In the genomic region with DNA sequence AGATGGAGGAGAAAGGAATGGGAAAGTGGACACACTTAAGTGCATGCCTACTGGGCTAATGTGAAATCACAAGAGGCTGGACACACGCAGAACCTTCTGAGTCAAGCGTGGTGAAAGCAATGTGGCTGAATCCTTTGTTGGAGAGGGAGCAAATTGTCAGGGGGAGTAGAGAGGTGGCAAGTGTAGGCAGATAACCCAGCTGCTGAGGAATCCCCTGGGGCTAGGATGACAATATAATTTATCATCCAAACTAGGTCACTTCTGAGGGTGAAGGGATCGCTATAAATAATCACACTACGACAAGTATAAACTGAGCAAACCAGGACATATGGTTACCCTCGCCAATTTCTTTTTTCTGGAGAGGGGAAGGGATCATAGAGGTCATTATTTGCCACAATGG, we compare ENCODE assay signal across 1 cellular context.
TF ChIP-seq lines count a peak whose summit lies in the region.

No MANE protein-coding gene starts in this region.

TF ChIP-seq in SK-N-SH treated with all-trans-retinoic acid at 6 μM for 48 hours, 23 proteins besides CTCF, POLR2A, EP300 and RAD21 (continued from another document):
- TF ChIP-seq, protein P1, sequence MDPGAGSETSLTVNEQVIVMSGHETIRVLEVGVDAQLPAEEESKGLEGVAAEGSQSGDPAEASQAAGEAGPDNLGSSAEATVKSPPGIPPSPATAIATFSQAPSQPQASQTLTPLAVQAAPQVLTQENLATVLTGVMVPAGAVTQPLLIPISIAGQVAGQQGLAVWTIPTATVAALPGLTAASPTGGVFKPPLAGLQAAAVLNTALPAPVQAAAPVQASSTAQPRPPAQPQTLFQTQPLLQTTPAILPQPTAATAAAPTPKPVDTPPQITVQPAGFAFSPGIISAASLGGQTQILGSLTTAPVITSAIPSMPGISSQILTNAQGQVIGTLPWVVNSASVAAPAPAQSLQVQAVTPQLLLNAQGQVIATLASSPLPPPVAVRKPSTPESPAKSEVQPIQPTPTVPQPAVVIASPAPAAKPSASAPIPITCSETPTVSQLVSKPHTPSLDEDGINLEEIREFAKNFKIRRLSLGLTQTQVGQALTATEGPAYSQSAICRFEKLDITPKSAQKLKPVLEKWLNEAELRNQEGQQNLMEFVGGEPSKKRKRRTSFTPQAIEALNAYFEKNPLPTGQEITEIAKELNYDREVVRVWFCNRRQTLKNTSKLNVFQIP (CRISPR knock-in tag; IDR thresholded peaks at IDR 0.05; ENCODE audit: borderline replicate concordance, low read depth) = no peak
- TF ChIP-seq ZNF8 (CRISPR knock-in tag; IDR thresholded peaks at IDR 0.05) = no peak
- TF ChIP-seq, protein P2, sequence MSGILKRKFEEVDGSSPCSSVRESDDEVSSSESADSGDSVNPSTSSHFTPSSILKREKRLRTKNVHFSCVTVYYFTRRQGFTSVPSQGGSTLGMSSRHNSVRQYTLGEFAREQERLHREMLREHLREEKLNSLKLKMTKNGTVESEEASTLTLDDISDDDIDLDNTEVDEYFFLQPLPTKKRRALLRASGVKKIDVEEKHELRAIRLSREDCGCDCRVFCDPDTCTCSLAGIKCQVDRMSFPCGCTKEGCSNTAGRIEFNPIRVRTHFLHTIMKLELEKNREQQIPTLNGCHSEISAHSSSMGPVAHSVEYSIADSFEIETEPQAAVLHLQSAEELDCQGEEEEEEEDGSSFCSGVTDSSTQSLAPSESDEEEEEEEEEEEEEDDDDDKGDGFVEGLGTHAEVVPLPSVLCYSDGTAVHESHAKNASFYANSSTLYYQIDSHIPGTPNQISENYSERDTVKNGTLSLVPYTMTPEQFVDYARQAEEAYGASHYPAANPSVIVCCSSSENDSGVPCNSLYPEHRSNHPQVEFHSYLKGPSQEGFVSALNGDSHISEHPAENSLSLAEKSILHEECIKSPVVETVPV (CRISPR knock-in tag; IDR thresholded peaks at IDR 0.05) = no peak
- TF ChIP-seq RARB (CRISPR knock-in tag; IDR thresholded peaks at IDR 0.05) = no peak
